20 cellular contexts compared by ENCODE assay signal in the genomic region with DNA sequence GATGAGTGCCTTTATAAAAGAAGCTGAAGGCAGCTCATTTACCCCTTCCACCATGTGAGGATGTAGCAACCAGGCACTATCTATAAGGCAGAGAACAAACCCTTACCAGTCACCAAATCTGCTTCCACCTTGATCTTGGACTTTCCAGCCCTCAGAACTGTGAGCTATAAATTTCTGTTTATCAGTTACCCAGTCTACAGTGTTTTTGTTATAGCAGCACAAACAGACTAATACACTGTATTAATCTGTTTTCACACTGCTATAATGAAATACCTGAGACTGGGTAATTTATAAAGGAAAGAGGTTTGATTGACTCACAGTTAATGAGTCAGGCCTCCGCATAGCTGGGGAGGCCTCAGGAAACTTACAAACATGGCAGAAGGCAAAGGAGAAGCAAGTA.
DNase-seq lines count a peak whose midpoint lies in the region; ATAC-seq and TF ChIP-seq lines count a peak whose summit lies in the region.
"Had no signal": no experiment of that assay in that cellular context is flagged by ENCODE, and none has a peak within 500 bp of the region (broad histone marks: within the 10 kb centered on the region; RNA-seq: fewer than 3 reads in every experiment).

No MANE protein-coding gene starts in this region.

- H3K27ac Mint-ChIP-seq in MCF 10A (ENCODE audit: low read depth, unreplicated experiment) (no peak overlapping the region), endodermal cell (no peak overlapping the region)
- H3K27ac Mint-ChIP-seq: B cell; CD8-positive, alpha-beta T cell; H9 had no signal

- H3K9ac ChIP-seq in mammary epithelial cell (ENCODE audit: insufficient read depth, low read length) (no peak overlapping the region), endodermal cell (ENCODE audit: extremely low read depth, low read length, poor library complexity, severe bottlenecking) (no peak overlapping the region)
- H3K9ac ChIP-seq: BLaER1 treated with 17β-estradiol and CSF1 and Interleukin-3, amounts not matched to agents 10 nM and 100 nM had no signal

- H3K4me3 Mint-ChIP-seq in MCF 10A (ENCODE audit: unreplicated experiment) (no peak overlapping the region), endodermal cell (no peak overlapping the region)
- H3K4me3 Mint-ChIP-seq: B cell; CD8-positive, alpha-beta T cell; H9; IgD-negative memory B cell had no signal

- no peak for TF ChIP-seq CTCF in mammary epithelial cell (conservative IDR thresholded peaks at IDR 0.05 in 1 of 2, IDR thresholded peaks at IDR 0.05 in 1 of 2; ENCODE audit: extremely low read depth in 1 of 2, insufficient read depth in 1 of 2, low read depth in 1 of 2, low read length in 2 of 2)
- no peak for TF ChIP-seq CTCF in MCF 10A (IDR thresholded peaks at IDR 0.05; ENCODE audit: unreplicated experiment)
- TF ChIP-seq CTCF in endodermal cell (conservative IDR thresholded peaks at IDR 0.05), result no peak
- TF ChIP-seq CTCF in foreskin keratinocyte (conservative IDR thresholded peaks at IDR 0.05), result no peak

- no peak overlapping the region for H3K4me2 ChIP-seq in mammary epithelial cell (ENCODE audit: insufficient read depth, low read depth, low read length)
- H3K4me2 ChIP-seq: A549; BLaER1 treated with 17β-estradiol and CSF1 and Interleukin-3, amounts not matched to agents 10 nM and 100 nM had no signal

- no peak overlapping the region for H2AFZ ChIP-seq in mammary epithelial cell (ENCODE audit: low read depth, low read length)

- H3K27me3 Mint-ChIP-seq in MCF 10A (ENCODE audit: insufficient read depth, unreplicated experiment), result no peaks in the 10 kb centered on the region
- peaks cover 2% of the 10 kb centered on the region for H3K27me3 Mint-ChIP-seq in endodermal cell (ENCODE audit: insufficient read depth)

- no peak overlapping the region for H3K4me3 ChIP-seq in mammary epithelial cell (replicated peaks in 1 of 3; ENCODE audit: insufficient read depth in 1 of 3, low read depth in 2 of 3, low read length in 3 of 3)
- H3K4me3 ChIP-seq in endodermal cell (ENCODE audit: low read length), result peak overlapping the region; percentile 41
- H3K4me3 ChIP-seq: A549; BLaER1 treated with 17β-estradiol and CSF1 and Interleukin-3, amounts not matched to agents 10 nM and 100 nM had no signal

- peaks cover 6% of the 10 kb centered on the region for H3K9me3 Mint-ChIP-seq in MCF 10A (ENCODE audit: unreplicated experiment)
- peaks cover 32% of the 10 kb centered on the region for H3K9me3 Mint-ChIP-seq in endodermal cell

- DNase-seq in mammary epithelial cell (peak; percentile 15), MCF 10A (ENCODE audit: unreplicated experiment) (no peak), endodermal cell (no peak), foreskin keratinocyte (peak in 1 of 2 donors; percentile 38), NCI-H2227 (lab: John Stamatoyannopoulos, UW; ENCODE audit: unreplicated experiment) (no peak), Ammon's horn (ENCODE audit: low spot score) (no peak), activated T-cell treated with anti-CD3 and anti-CD28 coated beads for 4 hours (no peak)
- DNase-seq: CD8-positive, alpha-beta T cell; COR-L47; DMS 273 treated with DMSO at 0.1 percent for 48 hours; DMS53; DND-41; EL; H9 had no signal

- dilution Hi-C loops in mammary epithelial cell (cut with HindIII; ENCODE audit: low sequenced_read_pairs), result no loop called here

- BruUV-seq in mammary epithelial cell (replicated peaks; lab: Mats Ljungman, UMichigan) (no TSS peak), MCF 10A (replicated peaks; lab: Mats Ljungman, UMichigan) (no TSS peak)

- H3K27ac ChIP-seq in mammary epithelial cell (ENCODE audit: insufficient read depth, low read depth, low read length) (no peak overlapping the region), endodermal cell (ENCODE audit: low read depth, low read length) (no peak overlapping the region), foreskin keratinocyte (no peak overlapping the region)
- H3K27ac ChIP-seq: 22Rv1; A549; BLaER1 treated with 17β-estradiol and CSF1 and Interleukin-3, amounts not matched to agents 10 nM and 100 nM; HL-60 had no signal

- in situ Hi-C loops in mammary epithelial cell (cut with MboI; ENCODE audit: low sequenced_read_pairs in 2 of 2), result no loop called here

- H4K20me1 ChIP-seq in mammary epithelial cell (ENCODE audit: insufficient read depth, low read length), result no peaks in the 10 kb centered on the region
- H4K20me1 ChIP-seq: BLaER1 treated with 17β-estradiol and CSF1 and Interleukin-3, amounts not matched to agents 10 nM and 100 nM had no signal

- H3K27me3 ChIP-seq in mammary epithelial cell (ENCODE audit: insufficient read depth, low read length) (no peaks in the 10 kb centered on the region), endodermal cell (ENCODE audit: control insufficient read depth, insufficient read depth, low read length, poor library complexity, severe bottlenecking) (no peaks in the 10 kb centered on the region), foreskin keratinocyte (peaks cover 3% of the 10 kb centered on the region)
- H3K27me3 ChIP-seq: BLaER1 treated with 17β-estradiol and CSF1 and Interleukin-3, amounts not matched to agents 10 nM and 100 nM had no signal

- H3K79me2 ChIP-seq in mammary epithelial cell (ENCODE audit: insufficient read depth, low read length), result no peaks in the 10 kb centered on the region

- no peaks in the 10 kb centered on the region for H3K36me3 Mint-ChIP-seq in MCF 10A (ENCODE audit: insufficient read depth, unreplicated experiment)
- H3K36me3 Mint-ChIP-seq in endodermal cell (ENCODE audit: low read depth), result no peaks in the 10 kb centered on the region
- H3K36me3 Mint-ChIP-seq: CD8-positive, alpha-beta T cell; IgD-negative memory B cell had no signal

- peaks cover 13% of the 10 kb centered on the region for H3K4me1 ChIP-seq in mammary epithelial cell (ENCODE audit: insufficient read depth, low read length)
- peaks cover 6% of the 10 kb centered on the region for H3K4me1 ChIP-seq in endodermal cell (ENCODE audit: control insufficient read depth, insufficient read depth, low read length)
- peaks cover 4% of the 10 kb centered on the region for H3K4me1 ChIP-seq in foreskin keratinocyte

- POLR2A ChIA-PET in MCF 10A (lab: Yijun Ruan, JAX), result interaction anchor here (0.6 kb wide), 1 partner anchor 252 kb away, joined by 3 read pairs; no protein-coding TSS in a partner anchor

- H3K36me3 ChIP-seq in mammary epithelial cell (ENCODE audit: insufficient read depth, low read length) (no peaks in the 10 kb centered on the region), endodermal cell (ENCODE audit: control insufficient read depth, insufficient read depth, low read length) (no peaks in the 10 kb centered on the region)
- H3K36me3 ChIP-seq: BLaER1 treated with 17β-estradiol and CSF1 and Interleukin-3, amounts not matched to agents 10 nM and 100 nM had no signal

- WGBS in mammary epithelial cell (ENCODE audit: low coverage, missing lambda C conversion rate), result 89% methylated on average over 1 of the region's 1 CpG
- 94 to 100% methylated on average over 1 of the region's 1 CpG for WGBS in endodermal cell (ENCODE audit: insufficient coverage in 1 of 2, insufficient read length in 1 of 2), 2 experiments

- no peaks in the 10 kb centered on the region for H3K4me1 Mint-ChIP-seq in MCF 10A (ENCODE audit: insufficient read depth, unreplicated experiment)
- peaks cover 26% of the 10 kb centered on the region for H3K4me1 Mint-ChIP-seq in endodermal cell
- H3K4me1 Mint-ChIP-seq: B cell, IgD-negative memory B cell had no signal

- CTCF ChIA-PET in mammary epithelial cell (lab: Charles Lee; ENCODE audit: low non-redundant PET), result no interaction called here
- CTCF ChIA-PET in MCF 10A (lab: Yijun Ruan, JAX), result no interaction called here

- intact Hi-C loops in mammary epithelial cell (cut with micrococcal nuclease), result no loop called here
- intact Hi-C loops in MCF 10A (cut with micrococcal nuclease), result no loop called here

- H3K9me3 ChIP-seq in mammary epithelial cell (replicated peaks; ENCODE audit: insufficient read depth, low read length), result peaks cover 4% of the 10 kb centered on the region
- H3K9me3 ChIP-seq in endodermal cell (ENCODE audit: control insufficient read depth, low read length), result peaks cover 34% of the 10 kb centered on the region

- ATAC-seq in foreskin keratinocyte, result peak; percentile 57
- ATAC-seq: A549; CD8-positive, alpha-beta T cell had no signal
